ENCODE assay signal across 33 cellular contexts in genomic region chr20:50397058-50397457, GRCh38.
DNase-seq lines count a peak whose midpoint lies in the region; ATAC-seq, FAIRE-seq and TF ChIP-seq lines count a peak whose summit lies in the region.
"Had no signal": no experiment of that assay in that cellular context is flagged by ENCODE, and none has a peak within 500 bp of the region (broad histone marks: within the 10 kb centered on the region; RNA-seq: fewer than 3 reads in every experiment).

No MANE protein-coding gene starts in this region.

- H3K4me3 Mint-ChIP-seq in H9: no peak overlapping the region
- H3K4me3 Mint-ChIP-seq in activated CD4-positive, alpha-beta memory T cell treated with anti-CD3 and anti-CD28 coated beads for 36 hours: no peak overlapping the region
- H3K4me3 Mint-ChIP-seq: neural crest cell, type B pancreatic cell had no signal

- no peak overlapping the region for H3K4me3 ChIP-seq in A549
- H3K4me3 ChIP-seq in right cardiac atrium (ENCODE audit: low read length): no peak overlapping the region
- H3K4me3 ChIP-seq in skeletal muscle tissue (ENCODE audit: low read length in 3 of 3): no peak overlapping the region
- H3K4me3 ChIP-seq: BLaER1 treated with 17β-estradiol and CSF1 and Interleukin-3, amounts not matched to agents 10 nM and 100 nM had no signal

- no peak overlapping the region for H2AFZ ChIP-seq in H9 (ENCODE audit: low read length)

- H2AK5ac ChIP-seq in H9 (ENCODE audit: insufficient read length, low read length): no peak overlapping the region

- TF ChIP-seq RAD21 in A549 (conservative IDR thresholded peaks at IDR 0.05 in 1 of 2, IDR thresholded peaks at IDR 0.05 in 1 of 2): no peak

- POLR2A ChIA-PET in A549 (lab: Yijun Ruan, JAX): no interaction called here
- POLR2A ChIA-PET in activated CD4-positive, alpha-beta memory T cell treated with anti-CD3 and anti-CD28 coated beads for 36 hours (lab: Charles Lee): no interaction called here

- no peak overlapping the region for H2BK120ac ChIP-seq in H9 (ENCODE audit: low read depth, low read length, poor library complexity, severe bottlenecking)

- TF ChIP-seq CTCF in A549 (IDR thresholded peaks at IDR 0.05) (no peak), H9 (conservative IDR thresholded peaks at IDR 0.05) (no peak)

- H3K27me3 Mint-ChIP-seq in H9 (ENCODE audit: low read depth): no peaks in the 10 kb centered on the region; the same call in 1 of the 2 replicates
- H3K27me3 Mint-ChIP-seq in activated CD4-positive, alpha-beta memory T cell treated with anti-CD3 and anti-CD28 coated beads for 36 hours: peaks cover 2% of the 10 kb centered on the region
- H3K27me3 Mint-ChIP-seq: type B pancreatic cell had no signal

- H3K27me3 ChIP-seq in H9 (ENCODE audit: insufficient read depth, low read length) (no peaks in the 10 kb centered on the region), right cardiac atrium (ENCODE audit: control insufficient read depth, insufficient read depth) (no peaks in the 10 kb centered on the region), skeletal muscle tissue (ENCODE audit: control insufficient read depth in 3 of 3, insufficient read depth in 3 of 3, low read length in 3 of 3) (no peaks in the 10 kb centered on the region)
- H3K27me3 ChIP-seq: BLaER1 treated with 17β-estradiol and CSF1 and Interleukin-3, amounts not matched to agents 10 nM and 100 nM had no signal

- no peaks in the 10 kb centered on the region for H3K79me1 ChIP-seq in H9 (ENCODE audit: insufficient read depth, low read depth, low read length, poor library complexity, severe bottlenecking)

- H3K4me1 ChIP-seq in A549 (peaks cover 55% of the 10 kb centered on the region), H9 (ENCODE audit: insufficient read depth, low read length) (peaks cover 2% of the 10 kb centered on the region; the same call in 1 of the 2 replicates), right cardiac atrium (ENCODE audit: control insufficient read depth, insufficient read depth, low read length) (peaks cover 19% of the 10 kb centered on the region), skeletal muscle tissue (ENCODE audit: control insufficient read depth in 3 of 3, insufficient read depth in 3 of 3, low read length in 3 of 3) (peaks cover 61 to 74% (median 72%) of the 10 kb centered on the region in 3 donors)

- H4K5ac ChIP-seq in H9 (ENCODE audit: insufficient read length, low read depth, low read length): no peak overlapping the region

- H2BK20ac ChIP-seq in H9 (ENCODE audit: low read depth, low read length, poor library complexity, severe bottlenecking): no peak overlapping the region

- H2BK12ac ChIP-seq in H9 (ENCODE audit: insufficient read length, low read depth, low read length): no peak overlapping the region

- 95% methylated on average over 5 of the region's 5 CpGs for WGBS in A549 (ENCODE audit: missing lambda C conversion rate)
- WGBS in H9 (ENCODE audit: extremely low coverage, insufficient read length, low lambda C conversion rate): no CpG with 5 or more reads among the region's 5 CpGs
- WGBS in right cardiac atrium: 81% methylated on average over 5 of the region's 5 CpGs

- H2BK5ac ChIP-seq in H9 (ENCODE audit: insufficient read length, low read length): no peak overlapping the region

- H3K79me2 ChIP-seq in H9 (ENCODE audit: insufficient read depth, low read length): no peaks in the 10 kb centered on the region

- no peaks in the 10 kb centered on the region for H4K20me1 ChIP-seq in H9 (ENCODE audit: control insufficient read depth, insufficient read depth, insufficient read length)
- H4K20me1 ChIP-seq: BLaER1 treated with 17β-estradiol and CSF1 and Interleukin-3, amounts not matched to agents 10 nM and 100 nM had no signal

- H3K4me2 ChIP-seq in A549 (no peak overlapping the region), H9 (ENCODE audit: insufficient read depth, insufficient read length, low read length) (no peak overlapping the region)

- no peaks in the 10 kb centered on the region for H3K36me3 ChIP-seq in skeletal muscle tissue (ENCODE audit: control insufficient read depth in 3 of 3, insufficient read depth in 3 of 3, low read length in 3 of 3)
- H3K36me3 ChIP-seq: BLaER1 treated with 17β-estradiol and CSF1 and Interleukin-3, amounts not matched to agents 10 nM and 100 nM had no signal

- H3K56ac ChIP-seq in H9 (ENCODE audit: insufficient read length, low read depth, low read length): no peak overlapping the region

- H2BK15ac ChIP-seq in H9 (ENCODE audit: low read depth, low read length): no peak overlapping the region

- CTCF ChIA-PET in A549 (lab: Yijun Ruan, JAX): interaction anchor here (0.6 to 1.7 kb wide), 4 partner anchors 42 to 209 kb away, joined by 3 read pairs; no protein-coding TSS in a partner anchor
- CTCF ChIA-PET in activated CD4-positive, alpha-beta memory T cell treated with anti-CD3 and anti-CD28 coated beads for 36 hours (lab: Charles Lee): no interaction called here

- no peak overlapping the region for H4K91ac ChIP-seq in H9 (ENCODE audit: insufficient read length, low read depth, low read length)

- no peaks in the 10 kb centered on the region for H3K36me3 Mint-ChIP-seq in H9 (ENCODE audit: insufficient read depth in 1 of 3, low read depth in 3 of 3)
- no peaks in the 10 kb centered on the region for H3K36me3 Mint-ChIP-seq in activated CD4-positive, alpha-beta memory T cell treated with anti-CD3 and anti-CD28 coated beads for 36 hours
- H3K36me3 Mint-ChIP-seq: activated naive CD4-positive, alpha-beta T cell treated with anti-CD3 and anti-CD28 coated beads, Interleukin-2, amount 50 U/mL, for 72 hours; type B pancreatic cell had no signal

- TF ChIP-seq POLR2A in A549 (IDR thresholded peaks at IDR 0.05; ENCODE audit: low read length): no peak

- peaks cover 2 to 18% of the 10 kb centered on the region in 2 experiments; a peak in 2 of 4 replicates for H3K4me1 Mint-ChIP-seq in H9
- peaks cover 3% of the 10 kb centered on the region for H3K4me1 Mint-ChIP-seq in activated CD4-positive, alpha-beta memory T cell treated with anti-CD3 and anti-CD28 coated beads for 36 hours (ENCODE audit: low read depth)

- H3K4ac ChIP-seq in H9 (ENCODE audit: low read depth, low read length): no peak overlapping the region

- H3K27ac Mint-ChIP-seq in H9: peak overlapping the region in 2 of 3 experiments; percentile 31 to 70; a peak in 2 of 7 replicates
- H3K27ac Mint-ChIP-seq in activated CD4-positive, alpha-beta memory T cell treated with anti-CD3 and anti-CD28 coated beads for 36 hours: no peak overlapping the region
- H3K27ac Mint-ChIP-seq: type B pancreatic cell had no signal

- no peak overlapping the region for H4K8ac ChIP-seq in H9 (replicated peaks; ENCODE audit: insufficient read length, low read depth, low read length)

- FAIRE-seq in A549 (lab: Jason Lieb, UNC): no peak
- FAIRE-seq: endometrium, G401.6, kidney, small intestine, TTC549 had no signal

- intact Hi-C loops in right cardiac atrium (cut with DNase I): loop anchor here in 2 of 4 donors (5.0 to 10.0 kb wide), 2 partner anchors 92 to 205 kb away; partner anchors contain the start of gene CEBPB (in 1 of the 2)
- intact Hi-C loops in activated CD4-positive, alpha-beta memory T cell treated with anti-CD3 and anti-CD28 coated beads for 36 hours (cut with micrococcal nuclease): no loop called here

- H3K14ac ChIP-seq in H9 (ENCODE audit: insufficient read depth, low read length): no peak overlapping the region

- H3K9me3 Mint-ChIP-seq in H9: no peaks in the 10 kb centered on the region
- H3K9me3 Mint-ChIP-seq in activated CD4-positive, alpha-beta memory T cell treated with anti-CD3 and anti-CD28 coated beads for 36 hours: no peaks in the 10 kb centered on the region
- H3K9me3 Mint-ChIP-seq: activated naive CD4-positive, alpha-beta T cell treated with anti-CD3 and anti-CD28 coated beads, Interleukin-2, amount 50 U/mL, for 72 hours; neural crest cell; type B pancreatic cell had no signal

- H3K23ac ChIP-seq in H9 (ENCODE audit: insufficient read length, low read depth, low read length): no peak overlapping the region

- TF ChIP-seq EP300 in A549 (IDR thresholded peaks at IDR 0.05): no peak

- H3K23me2 ChIP-seq in H9 (ENCODE audit: insufficient read length, low read depth, low read length, poor library complexity, severe bottlenecking): no peaks in the 10 kb centered on the region

- no peak for DNase-seq in A549 (ENCODE audit: low read depth in 1 of 2, low spot score in 1 of 2)
- no peak for DNase-seq in H9
- DNase-seq in right cardiac atrium: peak in 1 of 3 donors; percentile 33
- no peak for DNase-seq in activated CD4-positive, alpha-beta memory T cell treated with anti-CD3 and anti-CD28 coated beads for 36 hours
- DNase-seq in NCI-H774 (lab: John Stamatoyannopoulos, UW): no peak
- DNase-seq in SIG-M5 treated with dmso at 0.1 percent for 504 hours (lab: John Stamatoyannopoulos, UW; ENCODE audit: unreplicated experiment): no peak
- DNase-seq: activated CD4-positive, alpha-beta T cell treated with anti-CD3 and anti-CD28 coated beads, Interleukin-2, amount 50 U/mL, for 4 hours; activated CD8-positive, alpha-beta memory T cell treated with anti-CD3 and anti-CD28 coated beads, Interleukin-2, amount 50 U/mL, for 48 hours; anterior cingulate cortex; central memory CD4-positive, alpha-beta T cell; COR-L47; dermis blood vessel endothelial cell; H7; kidney; mammary epithelial cell; NCI-H1105; NCI-H2029; NCI-H2227 treated with DMSO at 0.1 percent for 48 hours; NCI-H526 treated with DMSO at 0.1 percent for 48 hours; small intestine; stimulated activated CD4-positive, alpha-beta T cell treated with anti-CD3 and anti-CD28 coated beads, Interleukin-1b, Interleukin-23, amount 100 ng/mL, for 48 hours; stimulated activated CD8-positive, alpha-beta memory T cell treated with anti-CD3 and anti-CD28 coated beads, Interleukin-4, amount 100 ng/mL, for 48 hours; T-helper 1 cell had no signal

- no peaks in the 10 kb centered on the region for H3K9me3 ChIP-seq in A549
- H3K9me3 ChIP-seq in H9 (ENCODE audit: control insufficient read depth, low read depth, low read length): no peaks in the 10 kb centered on the region
- no peaks in the 10 kb centered on the region for H3K9me3 ChIP-seq in right cardiac atrium (ENCODE audit: control insufficient read depth, low read length)
- H3K9me3 ChIP-seq in skeletal muscle tissue (ENCODE audit: control insufficient read depth in 3 of 3, low read length in 3 of 3): no peaks in the 10 kb centered on the region
- H3K9me3 ChIP-seq: BLaER1 treated with 17β-estradiol and CSF1 and Interleukin-3, amounts not matched to agents 10 nM and 100 nM had no signal

- H3K9ac ChIP-seq in H9 (ENCODE audit: extremely low read depth, insufficient read length, low read length) (no peak overlapping the region), skeletal muscle tissue (ENCODE audit: low read depth in 1 of 3, low read length in 3 of 3) (peak overlapping the region in 2 of 3 donors; percentile 66 to 77)
- H3K9ac ChIP-seq: BLaER1 treated with 17β-estradiol and CSF1 and Interleukin-3, amounts not matched to agents 10 nM and 100 nM had no signal

- H3K18ac ChIP-seq in H9 (ENCODE audit: insufficient read length, low read depth, low read length): no peak overlapping the region

- ATAC-seq in A549 (no peak), right cardiac atrium (no peak), HG03139 (IDR thresholded peaks at IDR 0.05; ENCODE audit: unreplicated experiment) (no peak)
- ATAC-seq: activated naive CD4-positive, alpha-beta T cell treated with anti-CD3 and anti-CD28 coated beads, Interleukin-2, amount 50 U/mL, for 72 hours; Panc1 had no signal

- no peak overlapping the region for H3T11ph ChIP-seq in H9 (ENCODE audit: low read length)

- H3K27ac ChIP-seq in A549 (peak overlapping the region; percentile 67 to 81; a peak in 5 of 6 replicates), H9 (ENCODE audit: insufficient read length, low read depth, low read length) (no peak overlapping the region), right cardiac atrium (ENCODE audit: low read length) (peak overlapping the region; percentile 94), skeletal muscle tissue (ENCODE audit: low read depth, low read length) (peak overlapping the region; percentile 96)
- H3K27ac ChIP-seq: BLaER1 treated with 17β-estradiol and CSF1 and Interleukin-3, amounts not matched to agents 10 nM and 100 nM had no signal
